In the genomic region with DNA sequence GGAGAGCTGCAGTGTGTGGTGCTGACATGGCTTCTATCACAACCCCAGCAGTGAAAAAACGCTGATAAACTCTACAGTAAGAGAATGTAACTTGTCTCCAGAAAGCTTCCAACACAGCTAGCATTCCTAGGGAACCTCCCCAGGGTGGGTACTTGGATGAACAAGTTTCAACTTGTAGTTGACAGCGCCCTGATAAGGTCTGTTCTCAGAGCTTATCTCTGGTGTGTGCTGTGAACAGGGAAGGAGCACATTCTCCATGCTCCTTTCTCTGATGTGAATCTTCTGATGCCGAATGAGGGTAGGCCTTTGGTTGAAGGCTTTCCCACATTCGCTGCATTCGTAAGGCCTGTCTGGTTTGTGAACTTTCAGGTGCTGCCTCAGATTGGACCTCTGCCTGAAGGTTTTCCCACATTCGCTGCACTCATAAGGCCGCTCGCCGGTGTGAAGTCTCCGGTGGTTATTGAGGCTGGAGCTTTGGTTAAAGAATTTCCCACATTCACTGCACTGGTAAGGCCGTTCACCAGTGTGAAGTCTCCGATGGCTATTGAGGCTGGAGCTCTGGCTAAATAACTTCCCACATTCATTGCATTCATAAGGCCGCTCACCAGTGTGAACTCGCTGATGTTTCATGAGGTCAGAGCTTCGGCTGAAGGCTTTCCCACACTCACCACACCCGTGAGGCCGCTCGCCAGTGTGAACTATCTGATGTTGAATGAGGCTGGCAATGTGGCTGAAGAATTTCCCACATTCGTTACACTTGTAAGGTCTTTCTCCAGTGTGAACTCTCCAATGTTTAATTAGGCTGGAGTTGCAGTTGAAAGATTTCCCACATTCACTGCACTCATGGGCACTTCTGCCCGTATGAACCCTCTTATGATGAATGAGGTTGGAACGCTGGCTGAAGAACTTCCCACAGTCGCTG, we compare ENCODE assay signal across 2 cellular contexts.
TF ChIP-seq lines count a peak whose summit lies in the region.

No MANE protein-coding gene starts in this region.

TF ChIP-seq in A549, 52 proteins besides CTCF, POLR2A, EP300 and RAD21:
- TF ChIP-seq E2F6 (IDR thresholded peaks at IDR 0.05; ENCODE audit: borderline replicate concordance, low read depth) (no peak), RNF2 (IDR thresholded peaks at IDR 0.05; ENCODE audit: borderline replicate concordance, low read depth) (no peak), EHF (CRISPR knock-in tag; IDR thresholded peaks at IDR 0.05) (0 out of 2 replicates have a peak, but pooled peaks have one; percentile 13), KDM1A (IDR thresholded peaks at IDR 0.05; ENCODE audit: low read depth) (peak; percentile 71)
TF ChIP-seq in A549: peak in this region for 2.

TF ChIP-seq in GM12878, 131 proteins besides CTCF, POLR2A, EP300 and RAD21:
- no peak for TF ChIP-seq JUNB (IDR thresholded peaks at IDR 0.05)
- no peak for TF ChIP-seq HDAC2 (IDR thresholded peaks at IDR 0.05)
- TF ChIP-seq RB1 (IDR thresholded peaks at IDR 0.05; ENCODE audit: borderline replicate concordance), result no peak
- TF ChIP-seq PAX8 (IDR thresholded peaks at IDR 0.05), result no peak
- no peak for TF ChIP-seq E4F1 (IDR thresholded peaks at IDR 0.05; ENCODE audit: borderline replicate concordance, partially characterized antibody)
- TF ChIP-seq ZSCAN29 (IDR thresholded peaks at IDR 0.05), result no peak
- no peak for TF ChIP-seq ZBTB33 (IDR thresholded peaks at IDR 0.05)
- TF ChIP-seq KLF5 (IDR thresholded peaks at IDR 0.05; ENCODE audit: partially characterized antibody), result peak; percentile 66
- TF ChIP-seq, protein P1, sequence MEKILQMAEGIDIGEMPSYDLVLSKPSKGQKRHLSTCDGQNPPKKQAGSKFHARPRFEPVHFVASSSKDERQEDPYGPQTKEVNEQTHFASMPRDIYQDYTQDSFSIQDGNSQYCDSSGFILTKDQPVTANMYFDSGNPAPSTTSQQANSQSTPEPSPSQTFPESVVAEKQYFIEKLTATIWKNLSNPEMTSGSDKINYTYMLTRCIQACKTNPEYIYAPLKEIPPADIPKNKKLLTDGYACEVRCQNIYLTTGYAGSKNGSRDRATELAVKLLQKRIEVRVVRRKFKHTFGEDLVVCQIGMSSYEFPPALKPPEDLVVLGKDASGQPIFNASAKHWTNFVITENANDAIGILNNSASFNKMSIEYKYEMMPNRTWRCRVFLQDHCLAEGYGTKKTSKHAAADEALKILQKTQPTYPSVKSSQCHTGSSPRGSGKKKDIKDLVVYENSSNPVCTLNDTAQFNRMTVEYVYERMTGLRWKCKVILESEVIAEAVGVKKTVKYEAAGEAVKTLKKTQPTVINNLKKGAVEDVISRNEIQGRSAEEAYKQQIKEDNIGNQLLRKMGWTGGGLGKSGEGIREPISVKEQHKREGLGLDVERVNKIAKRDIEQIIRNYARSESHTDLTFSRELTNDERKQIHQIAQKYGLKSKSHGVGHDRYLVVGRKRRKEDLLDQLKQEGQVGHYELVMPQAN (conservative IDR thresholded peaks at IDR 0.05), result no peak
- TF ChIP-seq RCOR1 (conservative IDR thresholded peaks at IDR 0.05; ENCODE audit: low read depth, low read length), result no peak
- TF ChIP-seq CBX5 (IDR thresholded peaks at IDR 0.05; ENCODE audit: low read depth), result peak; percentile 77; the same call in 1 of the 2 replicates
